In genomic region chr4:80072607-80073361, GRCh38 we compare ENCODE assay signal across 8 cellular contexts. TPM values are rescaled to one million over a fixed set of nuclear protein-coding genes. Genes with fewer than 3 reads are reported as not detected.
DNase-seq lines count a peak whose midpoint lies in the region; TF ChIP-seq lines count a peak whose summit lies in the region.

Gene ANTXR2, minus strand, starts transcription at chr4:80073229. Its CDS starts 669 bp downstream, at chr4:80072560.

- H3K36me3 ChIP-seq in neural cell (ENCODE audit: insufficient read depth, low read length) (no peaks in the 10 kb centered on the region), subcutaneous abdominal adipose tissue (ENCODE audit: control insufficient read depth in 5 of 5, insufficient read depth in 5 of 5, low read length in 5 of 5) (peaks cover 0 to 6% (median 2%) of the 10 kb centered on the region in 5 donors)

- DNase-seq in Caki2 (ENCODE audit: low read depth): peak; percentile 74
- peak; percentile 73 for DNase-seq in GM20000 (ENCODE audit: low spot score)
- peak; percentile 78 for DNase-seq in HPDE6-E6E7 (ENCODE audit: extremely low spot score)
- peak; percentile 84 for DNase-seq in RPMI8226
- DNase-seq in activated effector memory CD4-positive, alpha-beta T cell treated with Interleukin-2 at 50 U/mL for 16 hours: peak; percentile 61
- peak; percentile 94 for DNase-seq in fibroblast of the conjunctiva (ENCODE audit: low read depth)

- peak within 1 kb of the TSS; percentile 88 for H3K4me3 ChIP-seq in neural cell (ENCODE audit: low read length)
- peak within 1 kb of the TSS; percentile 75 to 99 (median 94) for H3K4me3 ChIP-seq in subcutaneous abdominal adipose tissue (ENCODE audit: low read depth in 1 of 5, low read length in 5 of 5)

- no peaks in the 10 kb centered on the region for H3K9me2 ChIP-seq in neural cell (ENCODE audit: insufficient read depth, low read length)

- TF ChIP-seq RAD21 in neural cell (conservative IDR thresholded peaks at IDR 0.05): no peak

- no peaks in the 10 kb centered on the region for H4K20me1 ChIP-seq in neural cell (ENCODE audit: insufficient read depth)

- H3K9ac ChIP-seq in neural cell (ENCODE audit: low read length) (peak within 1 kb of the TSS; percentile 80), subcutaneous abdominal adipose tissue (ENCODE audit: low read length in 5 of 5) (peak within 1 kb of the TSS; percentile 78 to 93 (median 89))

- TF ChIP-seq EP300 in neural cell (conservative IDR thresholded peaks at IDR 0.05; ENCODE audit: poor library complexity, severe bottlenecking): no peak

- H2AFZ ChIP-seq in neural cell (ENCODE audit: low read depth, low read length): peak within 1 kb of the TSS; percentile 84

- H3K79me2 ChIP-seq in neural cell (replicated peaks; ENCODE audit: insufficient read depth, low read length): peaks cover 20% of the 10 kb centered on the region

- H3K9me3 ChIP-seq in neural cell (ENCODE audit: low read length) (no peaks in the 10 kb centered on the region), subcutaneous abdominal adipose tissue (ENCODE audit: control insufficient read depth in 5 of 5, low read length in 5 of 5) (no peaks in the 10 kb centered on the region)

- no peaks in the 10 kb centered on the region for H3F3A ChIP-seq in neural cell (ENCODE audit: insufficient read depth, low read length, poor library complexity, severe bottlenecking)

- H3K27me3 ChIP-seq in neural cell (ENCODE audit: insufficient read depth, low read depth, low read length) (no peaks in the 10 kb centered on the region), subcutaneous abdominal adipose tissue (ENCODE audit: control insufficient read depth in 5 of 5, insufficient read depth in 4 of 5, low read length in 5 of 5) (no peaks in the 10 kb centered on the region)

- H3K4me2 ChIP-seq in neural cell (ENCODE audit: low read length): peak within 1 kb of the TSS; percentile 73

- in situ Hi-C loops in Caki2 (cut with HindIII; ENCODE audit: low pct_unique_long_range_greater_than_20kb, low sequenced_read_pairs): no loop called here

- H3K4me1 ChIP-seq in subcutaneous abdominal adipose tissue (ENCODE audit: control insufficient read depth in 5 of 5, insufficient read depth in 5 of 5, low read length in 5 of 5): peaks cover 0 to 43% (median 32%) of the 10 kb centered on the region in 5 donors

- H3K27ac ChIP-seq in neural cell (ENCODE audit: low read length) (peak within 1 kb of the TSS; percentile 50), subcutaneous abdominal adipose tissue (ENCODE audit: low read depth, low read length) (peak within 1 kb of the TSS; percentile 95)

- no peak for TF ChIP-seq CTCF in GM20000 (IDR thresholded peaks at IDR 0.05; ENCODE audit: extremely low read depth, missing control alignments)
- peak; percentile 28 for TF ChIP-seq CTCF in neural cell (IDR thresholded peaks at IDR 0.05; ENCODE audit: poor library complexity, severe bottlenecking)

TF ChIP-seq in neural cell, 6 proteins besides CTCF, POLR2A, EP300 and RAD21:
- TF ChIP-seq REST (IDR thresholded peaks at IDR 0.05; ENCODE audit: borderline replicate concordance): no peak
- TF ChIP-seq EZH2 (IDR thresholded peaks at IDR 0.05; ENCODE audit: borderline replicate concordance, insufficient read depth, low read length, poor library complexity, severe bottlenecking): no peak
- TF ChIP-seq SMC3 (conservative IDR thresholded peaks at IDR 0.05; ENCODE audit: poor library complexity): no peak
- no peak for TF ChIP-seq POLR2AphosphoS5 (IDR thresholded peaks at IDR 0.05)
- no peak for TF ChIP-seq TAF1 (IDR thresholded peaks at IDR 0.05; ENCODE audit: low read depth)
- no peak for TF ChIP-seq MXI1 (conservative IDR thresholded peaks at IDR 0.05; ENCODE audit: poor library complexity, severe bottlenecking)
TF ChIP-seq in neural cell: peak in this region for 0.

RNA-seq across cellular contexts. Expression of gene ANTXR2, which starts in this region (rescaled TPM):
- 3.6 and 8.3 TPM in 2 replicates for total RNA-seq in Caki2 (2014; rRNA removed; shearing (Covaris generic); ENCODE audit: low replicate concordance)
- 31.7 and 35.4 TPM in 2 replicates for polyA plus RNA-seq in neural cell
- polyA minus RNA-seq in neural cell: 53.3 and 55.3 TPM in 2 replicates

Comparison
In these comparisons a context has a peak if more than half of its experiments do, and no peak if none do; other contexts are left out.
1. Peak in every context shown above with its lines: DNase-seq, H3K4me3 ChIP-seq and H3K27ac ChIP-seq.